11 cellular contexts compared by ENCODE assay signal in the genomic region with DNA sequence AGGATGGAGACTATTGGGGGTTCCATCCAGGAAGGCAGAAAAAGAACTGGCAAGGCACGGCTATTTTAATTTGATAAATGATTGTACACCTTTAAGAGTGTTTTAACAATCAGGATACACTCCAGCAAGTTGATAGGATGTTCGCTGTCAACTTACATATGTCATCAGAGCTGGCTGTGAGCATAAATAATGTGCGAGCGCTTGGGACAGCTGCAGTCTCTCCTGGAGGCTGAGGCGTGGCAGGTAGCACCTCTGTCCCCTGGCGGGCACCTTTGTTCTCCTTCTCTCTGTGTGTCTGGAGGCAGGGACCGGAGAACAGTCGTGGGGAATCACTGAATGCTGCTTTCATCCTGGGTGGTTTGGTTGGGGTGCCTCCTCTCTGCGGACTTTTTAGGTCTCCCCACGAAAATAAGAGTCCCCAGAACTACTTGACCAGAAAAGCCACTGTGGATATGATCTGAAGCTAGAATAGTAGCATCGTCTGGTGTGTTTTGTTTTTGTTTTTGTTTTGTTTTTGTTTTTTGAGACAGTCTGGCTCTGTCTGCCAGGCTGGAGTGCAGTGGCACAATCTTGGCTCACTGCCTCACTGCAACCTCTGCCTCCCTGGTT. TPM values are rescaled to one million over a fixed set of nuclear protein-coding genes. Genes with fewer than 3 reads are reported as not detected.
A peak's percentile ranks its signal among the peaks of the same experiment; 100 is the strongest.
DNase-seq lines count a peak whose midpoint lies in the region; ATAC-seq and TF ChIP-seq lines count a peak whose summit lies in the region.
"Had no signal": no experiment of that assay in that cellular context is flagged by ENCODE, and none has a peak within 500 bp of the region (broad histone marks: within the 10 kb centered on the region; RNA-seq: fewer than 3 reads in every experiment).

No MANE protein-coding gene starts in this region.

- H3K4me3 ChIP-seq in GM23248 (no peak overlapping the region), psoas muscle (peak overlapping the region; percentile 76)

- in situ Hi-C loops in GM23248 (cut with MboI) = no loop called here

- H3K27me3 ChIP-seq in GM23248 (replicated peaks; ENCODE audit: insufficient read depth) (no peaks in the 10 kb centered on the region), psoas muscle (ENCODE audit: insufficient read depth in 3 of 3, low read length in 2 of 3) (no peaks in the 10 kb centered on the region)

- H3K9me3 ChIP-seq in GM23248 (ENCODE audit: low read depth) (no peaks in the 10 kb centered on the region), psoas muscle (no peaks in the 10 kb centered on the region)

- no peaks in the 10 kb centered on the region for H3K9me2 ChIP-seq in GM23248 (ENCODE audit: insufficient read depth)

- H3K4me1 ChIP-seq in GM23248 (ENCODE audit: insufficient read depth) (peaks cover 26% of the 10 kb centered on the region), psoas muscle (peaks cover 65% of the 10 kb centered on the region)

- H3K27ac ChIP-seq in GM23248 (no peak overlapping the region), psoas muscle (peak overlapping the region; percentile 99)
- H3K27ac ChIP-seq: epithelial cell of prostate had no signal

- ATAC-seq in Right ventricle myocardium superior (ENCODE audit: poor library complexity) (peak; percentile 59), psoas muscle (peak; percentile 14 to 56 (median 46)), GM21529 (IDR thresholded peaks at IDR 0.05; ENCODE audit: unreplicated experiment) (no peak), GM21526 (IDR thresholded peaks at IDR 0.05; ENCODE audit: low FRiP score, unreplicated experiment) (no peak), GM21367 (IDR thresholded peaks at IDR 0.05; ENCODE audit: unreplicated experiment) (no peak)

- WGBS in GM23248 (ENCODE audit: low coverage in 1 of 2, low lambda C conversion rate in 2 of 2, missing lambda C conversion rate in 2 of 2), 2 experiments = 68 to 77% methylated on average over 11 of the region's 11 CpGs
- 32 to 48% (median 35%) methylated on average over 11 of the region's 11 CpGs for WGBS in psoas muscle, 3 donors

- H3K9ac ChIP-seq in GM23248 = peak overlapping the region; percentile 9; the same call in 1 of the 2 replicates

- no peaks in the 10 kb centered on the region; the same call in 1 of the 2 replicates for H3F3A ChIP-seq in GM23248 (ENCODE audit: insufficient read depth)

- intact Hi-C loops in Right ventricle myocardium superior (cut with DNase I) = no loop called here
- intact Hi-C loops in psoas muscle (cut with DNase I) = loop anchor here in 1 of 2 donors (5.0 kb wide), 1 partner anchor 78 kb away; no protein-coding TSS in a partner anchor

- no peak for TF ChIP-seq CTCF in psoas muscle (IDR thresholded peaks at IDR 0.05)

- H3K4me2 ChIP-seq in GM23248 (ENCODE audit: unreplicated experiment) = no peak overlapping the region

- no peak for DNase-seq in GM23248
- peak; percentile 65 for DNase-seq in NCI-H510A treated with DMSO at 0.1 percent for 48 hours (lab: John Stamatoyannopoulos, UW)
- no peak for DNase-seq in Right ventricle myocardium superior
- no peak for DNase-seq in psoas muscle
- DNase-seq in NCI-H82 treated with DMSO at 0.1 percent for 48 hours (lab: John Stamatoyannopoulos, UW; ENCODE audit: unreplicated experiment) = no peak
- DNase-seq: activated naive CD4-positive, alpha-beta T cell treated with anti-CD3 and anti-CD28 coated beads, Interleukin-2, amount 10 ng/mL, durations not matched to agents 7 days and 5 days; stimulated activated CD4-positive, alpha-beta T cell treated with anti-CD3 and anti-CD28 coated beads, Interleukin-4, amount 100 ng/mL, for 1 hour had no signal

- H2AFZ ChIP-seq in GM23248 = no peak overlapping the region

- H3K79me2 ChIP-seq in GM23248 (ENCODE audit: insufficient read depth) = peaks cover 74% of the 10 kb centered on the region

- no peaks in the 10 kb centered on the region for H3K36me3 ChIP-seq in GM23248 (ENCODE audit: low read depth)
- no peaks in the 10 kb centered on the region for H3K36me3 ChIP-seq in psoas muscle (ENCODE audit: insufficient read depth in 1 of 2, low read depth in 1 of 2)

- no peaks in the 10 kb centered on the region for H4K20me1 ChIP-seq in GM23248 (ENCODE audit: insufficient read depth)

RNA-seq across cellular contexts. Expression of gene BAHCC1, which starts 9.4 kb away (rescaled TPM):
- total RNA-seq in GM23248 (2014; rRNA removed; shearing (Covaris generic)) = 3.0 and 5.2 TPM in 2 replicates
- 0.91 and 1.3 TPM in 2 replicates for polyA plus RNA-seq in GM23248 (2016; fragmentation: Nextera tagmentation; extraction: Ambion mirVana)
- total RNA-seq in Right ventricle myocardium superior = 8.0 TPM
- 10 to 100 TPM in 1 of 4 donors, 1 to 10 TPM in 3; 6.0 to 10.7 (median 7.7) TPM for total RNA-seq in psoas muscle
- 1 to 10 TPM; 2.8 to 6.6 (median 4.1) TPM for polyA plus RNA-seq in psoas muscle

Comparison
In these comparisons a context has a peak if more than half of its experiments do, and no peak if none do; other contexts are left out.
1. ATAC-seq: peak in Right ventricle myocardium superior (single experiment) and psoas muscle (4 of 4); none in GM21529 (single experiment), GM21526 (single experiment) and GM21367 (single experiment).